In the genomic region with DNA sequence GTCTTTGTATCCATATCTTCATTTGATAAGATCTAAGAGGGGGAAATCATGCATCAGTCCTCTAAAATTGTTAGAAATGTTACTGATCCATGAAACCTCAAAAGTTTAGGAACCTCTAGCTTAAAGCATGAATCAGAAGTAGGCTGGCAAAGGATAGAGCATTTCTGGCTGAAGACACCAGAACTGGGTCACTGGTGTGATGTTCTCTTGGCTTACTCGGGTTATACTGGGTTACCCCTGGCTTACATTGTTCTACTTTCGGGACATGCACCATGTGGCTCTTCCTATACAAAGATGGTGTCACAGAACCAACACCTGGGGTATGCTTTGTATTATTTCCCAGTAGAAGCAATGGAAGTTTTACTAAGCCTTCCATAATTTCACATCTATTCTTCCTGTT, we compare ENCODE assay signal across 38 cellular contexts.
"Had no signal": no experiment of that assay in that cellular context is flagged by ENCODE, and none has a peak within 500 bp of the region (broad histone marks: within the 10 kb centered on the region; RNA-seq: fewer than 3 reads in every experiment).

No MANE protein-coding gene starts in this region.

- H3K4me3 ChIP-seq: adrenal gland, ascending aorta, body of pancreas, breast epithelium, cardiac muscle cell had no signal

- H3K4me3 Mint-ChIP-seq: activated naive CD4-positive, alpha-beta T cell treated with anti-CD3 and anti-CD28 coated beads for 36 hours; activated naive CD4-positive, alpha-beta T cell treated with anti-CD3 and anti-CD28 coated beads, Interleukin-2, amount 10 ng/mL, durations not matched to agents 7 days and 5 days; activated naive CD4-positive, alpha-beta T cell treated with anti-CD3 and anti-CD28 coated beads, Interleukin-2, amount 50 U/mL, for 24 hours; activated naive CD8-positive, alpha-beta T cell; activated naive CD8-positive, alpha-beta T cell treated with anti-CD3 and anti-CD28 coated beads for 36 hours; activated naive CD8-positive, alpha-beta T cell treated with anti-CD3 and anti-CD28 coated beads, Interleukin-2, amount 10 ng/mL, durations not matched to agents 7 days and 5 days; activated naive CD8-positive, alpha-beta T cell treated with anti-CD3 and anti-CD28 coated beads, Interleukin-2, amount 50 U/mL, for 24 hours; activated T-cell treated with anti-CD3 and anti-CD28 coated beads, Interleukin-2, amount 50 U/mL, for 4 hours; activated T-cell treated with anti-CD3 and anti-CD28 coated beads, Interleukin-2, amount 50 U/mL, for 72 hours; activated T-helper 1 cell treated with anti-CD3 and anti-CD28 coated beads, Interleukin-12 subunit alpha, Interleukin-12 subunit beta, Interleukin-2, Interleukin-4 antibody, amounts not matched to agents 30 ng/mL and 10 ng/mL and 1 ng/mL, durations not matched to agents 14 hours and 24 hours and 36 hours; activated T-helper 17 cell treated with anti-CD3 and anti-CD28 coated beads, Interleukin-2, amount 50 U/mL, for 72 hours; brain; central memory CD8-positive, alpha-beta T cell had no signal

- ATAC-seq: activated naive CD4-positive, alpha-beta T cell treated with anti-CD3 and anti-CD28 coated beads, Interleukin-2, amount 50 U/mL, for 72 hours; activated naive CD8-positive, alpha-beta T cell treated with anti-CD3 and anti-CD28 coated beads, Interleukin-2, amount 50 U/mL, for 24 hours; activated T-cell treated with anti-CD3 and anti-CD28 coated beads, Interleukin-2, amount 50 U/mL, for 4 hours; activated T-cell treated with anti-CD3 and anti-CD28 coated beads, Interleukin-2, amount 50 U/mL, for 72 hours; activated T-helper 17 cell treated with anti-CD3 and anti-CD28 coated beads, Interleukin-2, amount 50 U/mL, for 72 hours; body of pancreas had no signal

- H3K27ac Mint-ChIP-seq: activated naive CD4-positive, alpha-beta T cell treated with anti-CD3 and anti-CD28 coated beads for 36 hours; activated naive CD4-positive, alpha-beta T cell treated with anti-CD3 and anti-CD28 coated beads, Interleukin-2, amount 10 ng/mL, durations not matched to agents 7 days and 5 days; activated naive CD4-positive, alpha-beta T cell treated with anti-CD3 and anti-CD28 coated beads, Interleukin-2, amount 50 U/mL, for 24 hours; activated naive CD4-positive, alpha-beta T cell treated with anti-CD3 and anti-CD28 coated beads, Interleukin-2, amount 50 U/mL, for 72 hours; activated naive CD8-positive, alpha-beta T cell; activated naive CD8-positive, alpha-beta T cell treated with anti-CD3 and anti-CD28 coated beads for 36 hours; activated naive CD8-positive, alpha-beta T cell treated with anti-CD3 and anti-CD28 coated beads, Interleukin-2, amount 10 ng/mL, durations not matched to agents 7 days and 5 days; activated naive CD8-positive, alpha-beta T cell treated with anti-CD3 and anti-CD28 coated beads, Interleukin-2, amount 50 U/mL, for 24 hours; activated T-cell treated with anti-CD3 and anti-CD28 coated beads, Interleukin-2, amount 50 U/mL, for 72 hours; activated T-helper 1 cell treated with anti-CD3 and anti-CD28 coated beads, Interleukin-12 subunit alpha, Interleukin-12 subunit beta, Interleukin-2, Interleukin-4 antibody, amounts not matched to agents 30 ng/mL and 10 ng/mL and 1 ng/mL, durations not matched to agents 14 hours and 24 hours and 36 hours; activated T-helper 17 cell treated with anti-CD3 and anti-CD28 coated beads, Interleukin-2, amount 50 U/mL, for 72 hours; activated T-helper 2 cell treated with anti-CD3 and anti-CD28 coated beads, Interferon-gamma antibody, Interleukin-2, Interleukin-4, amounts not matched to agents 10 μg/mL and 5 μg/mL and 100 μg/mL, durations not matched to agents 14 hours and 24 hours and 36 hours; brain had no signal

- DNase-seq: activated effector memory CD4-positive, alpha-beta T cell treated with anti-CD3 and anti-CD28 coated beads, Interleukin-2, amount 50 U/mL, for 16 hours; activated effector memory CD4-positive, alpha-beta T cell treated with Interleukin-2 at 50 U/mL for 16 hours; activated gamma-delta T cell; activated gamma-delta T cell treated with Interleukin-2 at 50 U/mL for 16 hours; activated naive CD4-positive, alpha-beta T cell; activated naive CD4-positive, alpha-beta T cell treated with anti-CD3 and anti-CD28 coated beads for 36 hours; activated naive CD4-positive, alpha-beta T cell treated with anti-CD3 and anti-CD28 coated beads, Interleukin-2, amount 10 ng/mL, durations not matched to agents 7 days and 5 days; activated naive CD4-positive, alpha-beta T cell treated with anti-CD3 and anti-CD28 coated beads, Interleukin-2, amount 50 U/mL, for 16 hours; activated naive CD4-positive, alpha-beta T cell treated with Interleukin-2 at 50 U/mL for 16 hours; activated naive CD8-positive, alpha-beta T cell treated with anti-CD3 and anti-CD28 coated beads for 36 hours; activated naive CD8-positive, alpha-beta T cell treated with anti-CD3 and anti-CD28 coated beads, Interleukin-2, amount 10 ng/mL, durations not matched to agents 7 days and 5 days; activated naive CD8-positive, alpha-beta T cell treated with anti-CD3 and anti-CD28 coated beads, Interleukin-2, amount 50 U/mL, for 24 hours; activated T-cell treated with anti-CD3 and anti-CD28 coated beads for 4 hours; activated T-cell treated with anti-CD3 and anti-CD28 coated beads, Interleukin-2, amount 50 U/mL, for 1 hour; activated T-cell treated with anti-CD3 and anti-CD28 coated beads, Interleukin-2, amount 50 U/mL, for 4 hours; activated T-cell treated with anti-CD3 and anti-CD28 coated beads, Interleukin-2, amount 50 U/mL, for 48 hours; activated T-cell treated with anti-CD3 and anti-CD28 coated beads, Interleukin-2, amount 50 U/mL, for 72 hours; adrenal gland; amniotic stem cell; amygdala; anterior cingulate cortex; aorta; body of pancreas; brain microvascular endothelial cell; caudate nucleus; central memory CD4-positive, alpha-beta T cell; cerebellar nuclear complex had no signal

- H3K27ac ChIP-seq: adrenal gland, ascending aorta, body of pancreas, brain microvascular endothelial cell, breast epithelium, cardiac muscle cell had no signal

- H3K9me3 ChIP-seq: adrenal gland, ascending aorta, body of pancreas, breast epithelium had no signal

- H3K36me3 ChIP-seq: adrenal gland, ascending aorta, brain microvascular endothelial cell, breast epithelium, cardiac muscle cell had no signal

- H3K27me3 ChIP-seq: adrenal gland, ascending aorta, body of pancreas, brain microvascular endothelial cell, breast epithelium, cardiac muscle cell had no signal

- H3K9me3 Mint-ChIP-seq: activated naive CD4-positive, alpha-beta T cell treated with anti-CD3 and anti-CD28 coated beads, Interleukin-2, amount 50 U/mL, for 24 hours; central memory CD8-positive, alpha-beta T cell had no signal

- H3K36me3 Mint-ChIP-seq: activated naive CD4-positive, alpha-beta T cell treated with anti-CD3 and anti-CD28 coated beads, Interleukin-2, amount 10 ng/mL, durations not matched to agents 7 days and 5 days; activated naive CD4-positive, alpha-beta T cell treated with anti-CD3 and anti-CD28 coated beads, Interleukin-2, amount 50 U/mL, for 24 hours; activated naive CD8-positive, alpha-beta T cell; activated naive CD8-positive, alpha-beta T cell treated with anti-CD3 and anti-CD28 coated beads for 36 hours; activated naive CD8-positive, alpha-beta T cell treated with anti-CD3 and anti-CD28 coated beads, Interleukin-2, amount 10 ng/mL, durations not matched to agents 7 days and 5 days; brain had no signal

- H3K4me1 Mint-ChIP-seq: activated naive CD4-positive, alpha-beta T cell treated with anti-CD3 and anti-CD28 coated beads, Interleukin-2, amount 10 ng/mL, durations not matched to agents 7 days and 5 days; activated naive CD4-positive, alpha-beta T cell treated with anti-CD3 and anti-CD28 coated beads, Interleukin-2, amount 50 U/mL, for 24 hours; activated naive CD8-positive, alpha-beta T cell treated with anti-CD3 and anti-CD28 coated beads for 36 hours; activated naive CD8-positive, alpha-beta T cell treated with anti-CD3 and anti-CD28 coated beads, Interleukin-2, amount 10 ng/mL, durations not matched to agents 7 days and 5 days; activated naive CD8-positive, alpha-beta T cell treated with anti-CD3 and anti-CD28 coated beads, Interleukin-2, amount 50 U/mL, for 24 hours; activated T-helper 17 cell treated with anti-CD3 and anti-CD28 coated beads, Interleukin-2, amount 50 U/mL, for 72 hours; brain; central memory CD8-positive, alpha-beta T cell had no signal

- H3K4me1 ChIP-seq: adrenal gland, ascending aorta, body of pancreas, breast epithelium had no signal
